8 cellular contexts compared by ENCODE assay signal in genomic region chr18:56575819-56576663, GRCh38.
DNase-seq lines count a peak whose midpoint lies in the region; ATAC-seq and TF ChIP-seq lines count a peak whose summit lies in the region.

No MANE protein-coding gene starts in this region.

- peaks cover 8% of the 10 kb centered on the region for H3K4me1 ChIP-seq in osteoblast (ENCODE audit: insufficient read depth, low read length)

- no peaks in the 10 kb centered on the region for H3K36me3 ChIP-seq in osteoblast (ENCODE audit: insufficient read depth, low read length)

- H2AFZ ChIP-seq in osteoblast (ENCODE audit: low read length): no peak overlapping the region

- POLR2A ChIA-PET in RWPE1 (lab: Yijun Ruan, JAX; ENCODE audit: low non-redundant PET): no interaction called here

- H3K4me3 ChIP-seq in fibroblast of mammary gland (ENCODE audit: control insufficient read depth, low read depth, low read length) (no peak overlapping the region), osteoblast (ENCODE audit: insufficient read depth, low read length) (no peak overlapping the region)

- DNase-seq in AG09319 (ENCODE audit: extremely low read depth, low read depth): no peak
- DNase-seq in LoVo (ENCODE audit: low spot score): peak; percentile 53
- peak; percentile 26 for DNase-seq in RWPE1 (ENCODE audit: low spot score)
- DNase-seq in fibroblast of mammary gland (ENCODE audit: low read depth): peak; percentile 72
- DNase-seq in osteoblast (ENCODE audit: insufficient read length, low spot score, missing footprints): peak; percentile 74

- CTCF ChIA-PET in RWPE1 (lab: Yijun Ruan, JAX): interaction anchor here (0.6 to 0.8 kb wide), 5 partner anchors 629 to 1525 kb away, joined by 3 to 5 read pairs (median 4); no protein-coding TSS in a partner anchor

- H3K9me3 ChIP-seq in osteoblast (ENCODE audit: low read depth, low read length): no peaks in the 10 kb centered on the region

- H3K4me2 ChIP-seq in osteoblast (ENCODE audit: insufficient read depth, low read length): peak overlapping the region; percentile 47

- ATAC-seq in GM18861 (IDR thresholded peaks at IDR 0.05; ENCODE audit: unreplicated experiment) (peak; percentile 84), HG03520 (IDR thresholded peaks at IDR 0.05; ENCODE audit: unreplicated experiment) (no peak), HG02870 (IDR thresholded peaks at IDR 0.05; ENCODE audit: unreplicated experiment) (no peak)

- no peaks in the 10 kb centered on the region for H3K27me3 ChIP-seq in osteoblast (ENCODE audit: insufficient read depth, low read length)

- no peaks in the 10 kb centered on the region for H3K79me2 ChIP-seq in osteoblast (ENCODE audit: insufficient read depth, low read length)

- TF ChIP-seq CTCF in AG09319 (IDR thresholded peaks at IDR 0.05; ENCODE audit: low read depth, low read length) (peak; percentile 58), RWPE1 (conservative IDR thresholded peaks at IDR 0.05; ENCODE audit: low read depth) (peak; percentile 63), fibroblast of mammary gland (conservative IDR thresholded peaks at IDR 0.05; ENCODE audit: control insufficient read depth, insufficient read depth, low read depth, low read length) (peak; percentile 68), osteoblast (IDR thresholded peaks at IDR 0.05; ENCODE audit: extremely low read depth, low read depth, low read length) (peak; percentile 63)

- H4K20me1 ChIP-seq in osteoblast (ENCODE audit: insufficient read depth, low read length): no peaks in the 10 kb centered on the region

- no peak overlapping the region for H3K27ac ChIP-seq in RWPE1
- no peak overlapping the region for H3K27ac ChIP-seq in osteoblast (ENCODE audit: low read depth, low read length)
